16 cellular contexts compared by ENCODE assay signal in genomic region chr1:29395724-29396437, GRCh38.
"Had no signal": no experiment of that assay in that cellular context is flagged by ENCODE, and none has a peak within 500 bp of the region (broad histone marks: within the 10 kb centered on the region; RNA-seq: fewer than 3 reads in every experiment).

No MANE protein-coding gene starts in this region.

- H3K27me3 ChIP-seq: pancreas, uterus had no signal

- H3K4me3 ChIP-seq: gastrocnemius medialis, heart left ventricle, lung, pancreas, tibial artery, uterus had no signal

- H3K36me3 ChIP-seq: gastrocnemius medialis, heart left ventricle, pancreas, tibial artery, uterus, WERI-Rb-1 had no signal

- H3K27ac ChIP-seq: gastrocnemius medialis, heart left ventricle, pancreas, tibial artery, uterus, WERI-Rb-1 had no signal

- H3K9me3 ChIP-seq: gastrocnemius medialis, pancreas, uterus had no signal

- DNase-seq: activated CD4-positive, alpha-beta memory T cell treated with anti-CD3 and anti-CD28 coated beads, Interleukin-2, amount 10 ng/mL, durations not matched to agents 7 days and 5 days; activated CD4-positive, alpha-beta T cell treated with anti-CD3 and anti-CD28 coated beads for 36 hours; activated naive CD8-positive, alpha-beta T cell treated with anti-CD3 and anti-CD28 coated beads for 36 hours; cortex of kidney; effector CD8-positive, alpha-beta T cell; gastrocnemius medialis; heart left ventricle; left colon; pancreas; stimulated activated CD4-positive, alpha-beta T cell treated with anti-CD3 and anti-CD28 coated beads, Interleukin-15, amount 100 ng/mL, for 24 hours; stimulated activated CD4-positive, alpha-beta T cell treated with anti-CD3 and anti-CD28 coated beads, Interleukin-4, amount 100 ng/mL, for 1 hour; stimulated activated naive B cell treated with anti-CD40 and anti-IgM and Interleukin-4, amounts not matched to agents 10 μg/mL and 1 μg/mL and 100 μg/mL, for 72 hours; tibial artery; uterus; WERI-Rb-1 had no signal

- ATAC-seq: activated CD4-positive, alpha-beta T cell treated with anti-CD3 and anti-CD28 coated beads for 36 hours; gastrocnemius medialis; left colon; pancreas; stimulated activated naive B cell treated with anti-CD40 and anti-IgM and Interleukin-4, amounts not matched to agents 10 μg/mL and 1 μg/mL and 100 μg/mL, for 72 hours had no signal

- H3K4me1 ChIP-seq: gastrocnemius medialis, pancreas, tibial artery, uterus had no signal
